ENCODE assay signal across 14 cellular contexts in genomic region chr7:71563276-71563675, GRCh38.
DNase-seq lines count a peak whose midpoint lies in the region; ATAC-seq and FAIRE-seq lines count a peak whose summit lies in the region.
"Had no signal": no experiment of that assay in that cellular context is flagged by ENCODE, and none has a peak within 500 bp of the region (broad histone marks: within the 10 kb centered on the region; RNA-seq: fewer than 3 reads in every experiment).

No MANE protein-coding gene starts in this region.

- no peak for FAIRE-seq in GM19239 (lab: Jason Lieb, UNC)
- FAIRE-seq: GM12892, GM18507, HepG2 had no signal

- DNase-seq in NCI-H2029 treated with DMSO at 0.1 percent for 48 hours (lab: John Stamatoyannopoulos, UW) (peak; percentile 49), NCI-H2029 (lab: John Stamatoyannopoulos, UW) (no peak), NCI-H69 (lab: John Stamatoyannopoulos, UW) (peak; percentile 4), cerebellar cortex (ENCODE audit: low spot score) (peak; percentile 58), NCI-H146 (lab: John Stamatoyannopoulos, UW) (no peak), GM19239 (ENCODE audit: insufficient read length, low spot score) (no peak)
- DNase-seq: 8988T; Calu3; CD8-positive, alpha-beta T cell; GDM1 had no signal

- no peak for ATAC-seq in GM21825 (IDR thresholded peaks at IDR 0.05; ENCODE audit: unreplicated experiment)
- ATAC-seq: CD8-positive, alpha-beta T cell; HepG2 had no signal

Comparison
In these comparisons a context has a peak if more than half of its experiments do, and no peak if none do; other contexts are left out.
1. DNase-seq: peak in NCI-H2029 treated with DMSO at 0.1 percent for 48 hours (single experiment), NCI-H69 (single experiment) and cerebellar cortex (single experiment); none in NCI-H2029 (single experiment), NCI-H146 (single experiment) and GM19239 (single experiment).